ENCODE assay signal across 10 cellular contexts in genomic region chr17:37392024-37392590, GRCh38. TPM values are rescaled to one million over a fixed set of nuclear protein-coding genes. Genes with fewer than 3 reads are reported as not detected.
DNase-seq lines count a peak whose midpoint lies in the region; ATAC-seq and TF ChIP-seq lines count a peak whose summit lies in the region.
"Had no signal": no experiment of that assay in that cellular context is flagged by ENCODE, and none has a peak within 500 bp of the region (broad histone marks: within the 10 kb centered on the region; RNA-seq: fewer than 3 reads in every experiment).

No MANE protein-coding gene starts in this region.

- H3K27me3 ChIP-seq in KMS-11 (ENCODE audit: insufficient read depth, low read depth) (no peaks in the 10 kb centered on the region), gastrocnemius medialis (no peaks in the 10 kb centered on the region), testis (no peaks in the 10 kb centered on the region)

- H3K36me3 ChIP-seq in KMS-11 (ENCODE audit: insufficient read depth) (no peaks in the 10 kb centered on the region), gastrocnemius medialis (no peaks in the 10 kb centered on the region), testis (ENCODE audit: low read depth, missing control alignments) (no peaks in the 10 kb centered on the region)

- TF ChIP-seq POLR2A in gastrocnemius medialis (IDR thresholded peaks at IDR 0.05) (no peak), testis (IDR thresholded peaks at IDR 0.05) (no peak)

- H3K4me1 ChIP-seq in KMS-11 (ENCODE audit: low read depth, poor library complexity, severe bottlenecking) (peaks cover 22% of the 10 kb centered on the region), gastrocnemius medialis (peaks cover 0 to 4% of the 10 kb centered on the region in 2 donors), testis (no peaks in the 10 kb centered on the region)

- H3K27ac ChIP-seq in KMS-11 (peak overlapping the region; percentile 5; the same call in 1 of the 2 replicates), gastrocnemius medialis (peak overlapping the region in 1 of 4 donors; percentile 55), testis (no peak overlapping the region)

- no peaks in the 10 kb centered on the region for H3K79me2 ChIP-seq in KMS-11 (ENCODE audit: insufficient read depth, low read depth)

- no peak for TF ChIP-seq CTCF in GM13976 (IDR thresholded peaks at IDR 0.05; ENCODE audit: borderline replicate concordance, control extremely low read depth, extremely low read depth, insufficient read depth, missing control alignments)
- TF ChIP-seq CTCF in KMS-11 (conservative IDR thresholded peaks at IDR 0.05; ENCODE audit: low read depth, low read length), result no peak
- no peak for TF ChIP-seq CTCF in gastrocnemius medialis (IDR thresholded peaks at IDR 0.05 in 4 of 5, conservative IDR thresholded peaks at IDR 0.05 in 1 of 5)
- TF ChIP-seq CTCF in testis (IDR thresholded peaks at IDR 0.05), result no peak

- H2AFZ ChIP-seq in KMS-11 (ENCODE audit: low read depth), result no peak overlapping the region

- no peaks in the 10 kb centered on the region for H3K9me3 ChIP-seq in gastrocnemius medialis
- H3K9me3 ChIP-seq in testis, result no peaks in the 10 kb centered on the region

- intact Hi-C loops in gastrocnemius medialis (cut with DNase I; ENCODE audit: low total_unique reads) (no loop called here), testis (cut with DNase I; ENCODE audit: low total_unique reads) (no loop called here)

- no peak overlapping the region for H3K9ac ChIP-seq in KMS-11

- no peaks in the 10 kb centered on the region for H4K20me1 ChIP-seq in KMS-11 (ENCODE audit: insufficient read depth)

- peak; percentile 62 to 65 for ATAC-seq in gastrocnemius medialis
- ATAC-seq in GM19397 (IDR thresholded peaks at IDR 0.05; ENCODE audit: unreplicated experiment), result no peak
- no peak for ATAC-seq in HG02884 (IDR thresholded peaks at IDR 0.05; ENCODE audit: unreplicated experiment)

- WGBS in testis, 2 donors, result 47 to 55% methylated on average over 3 of the region's 3 CpGs

- in situ Hi-C loops in GM13976 (cut with MboI; ENCODE audit: low sequenced_read_pairs, unreplicated experiment), result no loop called here
- in situ Hi-C loops in gastrocnemius medialis (cut with MboI; ENCODE audit: low sequenced_read_pairs in 4 of 4), result no loop called here

- no peak overlapping the region for H3K4me3 ChIP-seq in KMS-11 (IDR thresholded peaks at IDR 0.05; ENCODE audit: insufficient read depth, low read depth, low read length)
- no peak overlapping the region for H3K4me3 ChIP-seq in gastrocnemius medialis
- H3K4me3 ChIP-seq in testis, result no peak overlapping the region

- DNase-seq in GM13976 (ENCODE audit: low spot score) (peak; percentile 65), dermis blood vessel endothelial cell (peak; percentile 23), gastrocnemius medialis (no peak), testis (no peak), NCI-H2029 treated with DMSO at 0.1 percent for 48 hours (lab: John Stamatoyannopoulos, UW) (no peak)

- peak overlapping the region; percentile 57 for H3K4me2 ChIP-seq in KMS-11

RNA-seq across cellular contexts. Expression of gene ACACA, which starts 14.5 kb away (rescaled TPM):
- total RNA-seq in dermis blood vessel endothelial cell (36.6 and 73.2 TPM in 2 replicates), gastrocnemius medialis (10 to 100 TPM; 13.4 to 28.9 (median 18.9) TPM), testis (10 to 100 TPM; 43.4 to 65.0 TPM)
- 56.0 TPM for polyA plus RNA-seq in testis (ENCODE audit: insufficient read depth, low read depth, low replicate concordance)

RNA-seq across cellular contexts. Expression of gene TADA2A, which starts 14.6 kb away (rescaled TPM):
- total RNA-seq in dermis blood vessel endothelial cell (22.3 and 22.4 TPM in 2 replicates), gastrocnemius medialis (10 to 100 TPM in 3 of 4 donors, 1 to 10 TPM in 1; 9.7 to 18.4 (median 14.8) TPM), testis (10 to 100 TPM; 44.0 to 62.8 TPM)
- 33.5 TPM for polyA plus RNA-seq in testis (ENCODE audit: insufficient read depth, low read depth, low replicate concordance)

RNA-seq across cellular contexts. Expression of gene C17orf78, which starts 16.3 kb away (rescaled TPM):
- total RNA-seq in dermis blood vessel endothelial cell (not detected in 2 replicates), gastrocnemius medialis (not detected), testis (1 to 10 TPM in 1 of 2 donors, under 1 TPM in 1; 0.56 to 2.0 TPM)
- 2.7 TPM for polyA plus RNA-seq in testis (ENCODE audit: insufficient read depth, low read depth, low replicate concordance)
- total RNA-seq: dermis microvascular lymphatic vessel endothelial cell; natural killer cell treated with Interleukin-12 subunit alpha and Interleukin-12 subunit beta and Interleukin-15 and Interleukin-18, amount 100 ng/mL, for 72 hours had no signal

Comparison
In these comparisons a context has a peak if more than half of its experiments do, and no peak if none do; other contexts are left out.
1. DNase-seq: peak in GM13976 (single experiment) and dermis blood vessel endothelial cell (single experiment); none in gastrocnemius medialis (0 of 2), testis (single experiment) and NCI-H2029 treated with DMSO at 0.1 percent for 48 hours (single experiment).
2. ATAC-seq: peak in gastrocnemius medialis (2 of 2); none in GM19397 (single experiment) and HG02884 (single experiment).